9 cellular contexts compared by ENCODE assay signal in the genomic region with DNA sequence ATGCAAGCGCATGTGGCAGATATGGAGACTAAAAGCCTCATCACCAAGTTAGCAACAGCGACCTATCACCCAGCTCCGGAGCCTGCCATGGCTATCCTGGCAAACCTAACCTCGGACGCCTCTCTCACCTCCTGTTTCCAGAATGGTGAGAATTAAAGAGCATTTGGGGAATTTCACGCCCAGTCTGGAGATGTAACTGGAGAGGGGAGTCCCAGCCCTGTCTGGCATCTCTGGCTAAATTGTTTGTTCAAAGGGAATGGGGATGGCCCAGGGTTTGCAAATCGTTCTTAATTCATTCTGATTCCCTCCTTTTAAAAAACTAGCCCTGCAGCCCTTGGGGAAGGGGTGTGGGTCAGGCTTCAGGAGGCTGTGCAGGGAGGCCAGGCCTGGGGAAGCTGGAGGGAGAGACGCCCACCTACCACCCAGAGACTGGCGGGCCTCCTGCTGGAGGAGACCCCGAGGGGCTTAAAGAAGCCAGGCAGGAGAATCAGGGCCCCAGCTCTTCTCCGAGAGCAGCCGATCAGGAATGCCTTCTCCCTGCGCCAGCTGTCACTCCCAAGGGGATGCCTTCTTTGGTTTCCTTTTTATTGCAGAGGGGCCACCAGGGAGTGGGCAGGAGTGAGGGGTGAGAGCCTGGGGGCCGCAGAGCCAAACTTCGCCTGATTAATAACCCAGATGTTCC. TPM values are rescaled to one million over a fixed set of nuclear protein-coding genes. Genes with fewer than 3 reads are reported as not detected.
DNase-seq lines count a peak whose midpoint lies in the region; ATAC-seq and TF ChIP-seq lines count a peak whose summit lies in the region.
"Had no signal": no experiment of that assay in that cellular context is flagged by ENCODE, and none has a peak within 500 bp of the region (broad histone marks: within the 10 kb centered on the region; RNA-seq: fewer than 3 reads in every experiment).

No MANE protein-coding gene starts in this region.

- peak overlapping the region; percentile 74 to 75 for H3K4me3 ChIP-seq in ascending aorta
- no peak overlapping the region for H3K4me3 ChIP-seq in lung
- H3K4me3 ChIP-seq in stomach: peak overlapping the region; percentile 59 to 77 (median 69)

- no peaks in the 10 kb centered on the region for H3K9me3 Mint-ChIP-seq in HFFc6
- H3K9me3 Mint-ChIP-seq in CD14-positive monocyte: no peaks in the 10 kb centered on the region
- no peaks in the 10 kb centered on the region for H3K9me3 Mint-ChIP-seq in activated CD4-positive, alpha-beta T cell treated with anti-CD3 and anti-CD28 coated beads, Interleukin-2, amount 10 ng/mL, durations not matched to agents 24 days and 14 days
- H3K9me3 Mint-ChIP-seq: central memory CD8-positive, alpha-beta T cell had no signal

- no peak for DNase-seq in HFFc6
- no peak for DNase-seq in ascending aorta (ENCODE audit: low spot score in 2 of 2)
- no peak for DNase-seq in lung (ENCODE audit: low spot score)
- DNase-seq in stomach: no peak
- DNase-seq in CD14-positive monocyte (ENCODE audit: low spot score): no peak
- DNase-seq in HK-2 (ENCODE audit: unreplicated experiment): no peak
- DNase-seq in activated CD4-positive, alpha-beta T cell treated with anti-CD3 and anti-CD28 coated beads, Interleukin-2, amount 10 ng/mL, durations not matched to agents 24 days and 14 days: no peak
- DNase-seq in HEK293T (ENCODE audit: extremely low spot score): no peak

- H3K27ac Mint-ChIP-seq in HFFc6 (peak overlapping the region; percentile 91), CD14-positive monocyte (peak overlapping the region in 1 of 7 donors; percentile 42)
- no peak overlapping the region for H3K27ac Mint-ChIP-seq in activated CD4-positive, alpha-beta T cell treated with anti-CD3 and anti-CD28 coated beads, Interleukin-2, amount 10 ng/mL, durations not matched to agents 24 days and 14 days

- TF ChIP-seq CTCF in HFFc6 (IDR thresholded peaks at IDR 0.05) (no peak), ascending aorta (IDR thresholded peaks at IDR 0.05) (no peak), lung (IDR thresholded peaks at IDR 0.05; ENCODE audit: control extremely low read depth, extremely low read depth) (no peak), stomach (IDR thresholded peaks at IDR 0.05) (no peak), CD14-positive monocyte (IDR thresholded peaks at IDR 0.05) (no peak)

- 72 to 88% methylated on average over 15 of the region's 15 CpGs for WGBS in lung, 2 donors
- whole genome bisulfite sequencing in stomach, 5 donors: 48 to 64% (median 55%) methylated on average over 12 to 15 of the region's 15 CpGs

- POLR2A ChIA-PET in HEK293T (lab: Yijun Ruan, JAX): interaction anchor here (0.8 to 1.4 kb wide), 3 partner anchors 182 to 325 kb away, joined by 3 read pairs; no protein-coding TSS in a partner anchor

- H3K36me3 Mint-ChIP-seq in HFFc6 (ENCODE audit: low read depth): peaks cover 21% of the 10 kb centered on the region
- H3K36me3 Mint-ChIP-seq in CD14-positive monocyte: no peaks in the 10 kb centered on the region
- no peaks in the 10 kb centered on the region for H3K36me3 Mint-ChIP-seq in activated CD4-positive, alpha-beta T cell treated with anti-CD3 and anti-CD28 coated beads, Interleukin-2, amount 10 ng/mL, durations not matched to agents 24 days and 14 days (ENCODE audit: low read depth)

- TF ChIP-seq POLR2A in stomach (IDR thresholded peaks at IDR 0.05): no peak

- peaks cover 7% of the 10 kb centered on the region for H3K27me3 Mint-ChIP-seq in HFFc6 (ENCODE audit: insufficient read depth)
- H3K27me3 Mint-ChIP-seq in CD14-positive monocyte (ENCODE audit: low read depth in 3 of 3): peaks cover 26 to 44% (median 30%) of the 10 kb centered on the region in 3 donors
- H3K27me3 Mint-ChIP-seq in activated CD4-positive, alpha-beta T cell treated with anti-CD3 and anti-CD28 coated beads, Interleukin-2, amount 10 ng/mL, durations not matched to agents 24 days and 14 days: peaks cover 14% of the 10 kb centered on the region

- H3K4me3 Mint-ChIP-seq in HFFc6 (peak overlapping the region; percentile 88), CD14-positive monocyte (peak overlapping the region in 1 of 2 donors; percentile 77)
- no peak overlapping the region for H3K4me3 Mint-ChIP-seq in activated CD4-positive, alpha-beta T cell treated with anti-CD3 and anti-CD28 coated beads, Interleukin-2, amount 10 ng/mL, durations not matched to agents 24 days and 14 days
- H3K4me3 Mint-ChIP-seq: central memory CD8-positive, alpha-beta T cell had no signal

- intact Hi-C loops in ascending aorta (cut with DNase I): loop anchor here (1.0 to 10.0 kb wide), 8 partner anchors 38 to 506 kb away; a partner anchor contains a TSS
- intact Hi-C loops in stomach (cut with DNase I; ENCODE audit: low total_unique reads): loop anchor here (10.0 kb wide), 1 partner anchor 176 kb away; no protein-coding TSS in a partner anchor
- intact Hi-C loops in CD14-positive monocyte (cut with micrococcal nuclease): no loop called here
- intact Hi-C loops in activated CD4-positive, alpha-beta T cell treated with anti-CD3 and anti-CD28 coated beads, Interleukin-2, amount 10 ng/mL, durations not matched to agents 24 days and 14 days (cut with micrococcal nuclease): no loop called here

- H3K27ac ChIP-seq in ascending aorta: peak overlapping the region; percentile 92 to 93
- peak overlapping the region; percentile 13 to 59 for H3K27ac ChIP-seq in lung (ENCODE audit: low read depth in 1 of 2, low read length in 1 of 2)
- peak overlapping the region; percentile 15 to 96 (median 88) for H3K27ac ChIP-seq in stomach

- no peaks in the 10 kb centered on the region for H3K27me3 ChIP-seq in ascending aorta
- H3K27me3 ChIP-seq in lung (ENCODE audit: control insufficient read depth, insufficient read depth): no peaks in the 10 kb centered on the region
- H3K27me3 ChIP-seq in stomach: peaks cover 0 to 45% (median 27%) of the 10 kb centered on the region in 3 donors

- no peaks in the 10 kb centered on the region for H3K36me3 ChIP-seq in ascending aorta
- no peaks in the 10 kb centered on the region for H3K36me3 ChIP-seq in lung (ENCODE audit: control insufficient read depth in 2 of 2, insufficient read depth in 2 of 2, low read length in 2 of 2)
- H3K36me3 ChIP-seq in stomach: no peaks in the 10 kb centered on the region

- no peak for ATAC-seq in lung (ENCODE audit: insufficient read depth, low FRiP score)

- H3K4me1 ChIP-seq in ascending aorta (peaks cover 4 to 10% of the 10 kb centered on the region in 2 donors), lung (ENCODE audit: control insufficient read depth in 2 of 2, insufficient read depth in 2 of 2, low read length in 2 of 2) (no peaks in the 10 kb centered on the region), stomach (peaks cover 14 to 39% (median 27%) of the 10 kb centered on the region in 4 donors)

- H3K9me3 ChIP-seq in ascending aorta: no peaks in the 10 kb centered on the region
- no peaks in the 10 kb centered on the region for H3K9me3 ChIP-seq in lung (ENCODE audit: control insufficient read depth in 2 of 2, insufficient read depth in 1 of 2, low read length in 1 of 2)
- H3K9me3 ChIP-seq in stomach: no peaks in the 10 kb centered on the region

- CTCF ChIA-PET in HEK293T (lab: Yijun Ruan, JAX): interaction anchor here (0.6 kb wide), 1 partner anchor 327 kb away, joined by 3 read pairs; no protein-coding TSS in a partner anchor

- no peak for TF ChIP-seq EP300 in stomach (IDR thresholded peaks at IDR 0.05)

- H3K4me1 Mint-ChIP-seq in HFFc6 (ENCODE audit: low read depth) (peaks cover 27% of the 10 kb centered on the region), CD14-positive monocyte (peaks cover 5% of the 10 kb centered on the region)
- H3K4me1 Mint-ChIP-seq in activated CD4-positive, alpha-beta T cell treated with anti-CD3 and anti-CD28 coated beads, Interleukin-2, amount 10 ng/mL, durations not matched to agents 24 days and 14 days: no peaks in the 10 kb centered on the region
- H3K4me1 Mint-ChIP-seq: central memory CD8-positive, alpha-beta T cell had no signal

TF ChIP-seq in HEK293T, 16 proteins besides CTCF, POLR2A, EP300 and RAD21:
- TF ChIP-seq, protein P1, sequence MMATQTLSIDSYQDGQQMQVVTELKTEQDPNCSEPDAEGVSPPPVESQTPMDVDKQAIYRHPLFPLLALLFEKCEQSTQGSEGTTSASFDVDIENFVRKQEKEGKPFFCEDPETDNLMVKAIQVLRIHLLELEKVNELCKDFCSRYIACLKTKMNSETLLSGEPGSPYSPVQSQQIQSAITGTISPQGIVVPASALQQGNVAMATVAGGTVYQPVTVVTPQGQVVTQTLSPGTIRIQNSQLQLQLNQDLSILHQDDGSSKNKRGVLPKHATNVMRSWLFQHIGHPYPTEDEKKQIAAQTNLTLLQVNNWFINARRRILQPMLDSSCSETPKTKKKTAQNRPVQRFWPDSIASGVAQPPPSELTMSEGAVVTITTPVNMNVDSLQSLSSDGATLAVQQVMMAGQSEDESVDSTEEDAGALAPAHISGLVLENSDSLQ (IDR thresholded peaks at IDR 0.05): no peak
- no peak for TF ChIP-seq HDGF (IDR thresholded peaks at IDR 0.05; ENCODE audit: borderline replicate concordance)
- TF ChIP-seq ARNT (IDR thresholded peaks at IDR 0.05): no peak
- no peak for TF ChIP-seq L3MBTL2 (conservative IDR thresholded peaks at IDR 0.05)
- no peak for TF ChIP-seq ZNF384 (IDR thresholded peaks at IDR 0.05)
- TF ChIP-seq TARDBP (IDR thresholded peaks at IDR 0.05): no peak
- no peak for TF ChIP-seq BHLHE40 (IDR thresholded peaks at IDR 0.05; ENCODE audit: borderline replicate concordance)
- TF ChIP-seq CTBP1 (IDR thresholded peaks at IDR 0.05; ENCODE audit: borderline replicate concordance): no peak
- TF ChIP-seq SP1 (IDR thresholded peaks at IDR 0.05): no peak
- no peak for TF ChIP-seq NFRKB (IDR thresholded peaks at IDR 0.05)
- no peak for TF ChIP-seq SUZ12 (IDR thresholded peaks at IDR 0.05)
- TF ChIP-seq LEF1 (IDR thresholded peaks at IDR 0.05; ENCODE audit: borderline replicate concordance): no peak
- TF ChIP-seq ELF4 (IDR thresholded peaks at IDR 0.05): no peak

RNA-seq across cellular contexts. Expression of a gene that starts 1.0 kb away (rescaled TPM):
- total RNA-seq in HFFc6 (2021; fragmentation: NEBNext Ultra II Directional; extraction: Animal tissue kit (Norgen Biotek cat#: 25700)): 100 to 1,000 TPM; 196 to 308 (median 225) TPM
- 99.6 TPM for total RNA-seq in ascending aorta
- total RNA-seq in lung: 100 to 1,000 TPM in 1 of 2 donors, 10 to 100 TPM in 1; 96.6 to 169 TPM
- 10 to 100 TPM; 12.2 to 34.1 TPM for polyA plus RNA-seq in lung
- total RNA-seq in stomach: 100 to 1,000 TPM in 2 of 5 donors, 10 to 100 TPM in 3; 17.5 to 205 (median 48.2) TPM
- 10 to 100 TPM in 2 of 3 donors, 1 to 10 TPM in 1; 7.3 to 17.4 (median 17.3) TPM for polyA plus RNA-seq in stomach
- not detected for polyA plus RNA-seq in CD14-positive monocyte
- not detected in 2 replicates for total RNA-seq in activated CD4-positive, alpha-beta T cell treated with anti-CD3 and anti-CD28 coated beads, Interleukin-2, amount 10 ng/mL, durations not matched to agents 24 days and 14 days

Comparison
In these comparisons a context has a peak if more than half of its experiments do, and no peak if none do; other contexts are left out.
1. H3K27ac ChIP-seq: peak in every context shown above with its lines; median percentile 92 in ascending aorta; 88 in stomach; 36 in lung.
2. RNA of a gene that starts 1.0 kb away (total RNA-seq): 196 to 308 TPM in HFFc6, 96.6 to 169 TPM in lung, 99.6 TPM in ascending aorta (single experiment) and 17.5 to 205 TPM in stomach; not detected in activated CD4-positive, alpha-beta T cell treated with anti-CD3 and anti-CD28 coated beads, Interleukin-2, amount 10 ng/mL, durations not matched to agents 24 days and 14 days; every median in the first group is over 10 times any median in the second.
3. intact Hi-C loops: an anchor here in ascending aorta (1.0 to 10.0 kb wide) and stomach (10.0 kb wide); none called in CD14-positive monocyte and activated CD4-positive, alpha-beta T cell treated with anti-CD3 and anti-CD28 coated beads, Interleukin-2, amount 10 ng/mL, durations not matched to agents 24 days and 14 days.